In genomic region chr17:35242158-35242804, GRCh38 we compare ENCODE assay signal across 8 cellular contexts. TPM values are rescaled to one million over a fixed set of nuclear protein-coding genes. Genes with fewer than 3 reads are reported as not detected.
DNase-seq lines count a peak whose midpoint lies in the region; ATAC-seq, FAIRE-seq and TF ChIP-seq lines count a peak whose summit lies in the region.

No MANE protein-coding gene starts in this region.

- FAIRE-seq in RCC 7860 (lab: Jason Lieb, UNC): no peak

- H3K79me2 ChIP-seq in parathyroid adenoma: peaks cover 6% of the 10 kb centered on the region

- H3K36me3 Mint-ChIP-seq in glutamatergic neuron (ENCODE audit: unreplicated experiment): no peaks in the 10 kb centered on the region
- peaks cover 7% of the 10 kb centered on the region for H3K36me3 Mint-ChIP-seq in type B pancreatic cell

- TF ChIP-seq CTCF in glutamatergic neuron (IDR thresholded peaks at IDR 0.05; ENCODE audit: partially characterized antibody, unreplicated experiment): peak; percentile 27
- TF ChIP-seq CTCF in parathyroid adenoma (IDR thresholded peaks at IDR 0.05): peak; percentile 40
- peak; percentile 68 for TF ChIP-seq CTCF in type B pancreatic cell (conservative IDR thresholded peaks at IDR 0.05)

- peak; percentile 48 for ATAC-seq in GM21381 (IDR thresholded peaks at IDR 0.05; ENCODE audit: unreplicated experiment)

- peak overlapping the region; percentile 98 for H2AFZ ChIP-seq in parathyroid adenoma

- peak overlapping the region; percentile 91 for H3K9ac ChIP-seq in parathyroid adenoma

- H3K4me2 ChIP-seq in parathyroid adenoma (ENCODE audit: low read length): peak overlapping the region; percentile 95

- H3K27me3 ChIP-seq in parathyroid adenoma (ENCODE audit: control insufficient read depth, insufficient read depth, low read length): no peaks in the 10 kb centered on the region

- peak overlapping the region; percentile 40 for H3K27ac Mint-ChIP-seq in glutamatergic neuron (ENCODE audit: unreplicated experiment)
- H3K27ac Mint-ChIP-seq in type B pancreatic cell: peak overlapping the region; percentile 94

- H3K4me3 Mint-ChIP-seq in glutamatergic neuron (ENCODE audit: unreplicated experiment): peak overlapping the region; percentile 96
- peak overlapping the region; percentile 98 for H3K4me3 Mint-ChIP-seq in type B pancreatic cell

- H3K36me3 ChIP-seq in parathyroid adenoma (ENCODE audit: control insufficient read depth, insufficient read depth, low read length): no peaks in the 10 kb centered on the region

- H3K27me3 Mint-ChIP-seq in glutamatergic neuron (ENCODE audit: unreplicated experiment) (peaks cover 7% of the 10 kb centered on the region), type B pancreatic cell (peaks cover 5% of the 10 kb centered on the region)

- H3K4me1 ChIP-seq in parathyroid adenoma: no peaks in the 10 kb centered on the region

- H3K4me1 Mint-ChIP-seq in glutamatergic neuron (ENCODE audit: low read depth, unreplicated experiment): peaks cover 9% of the 10 kb centered on the region
- H3K4me1 Mint-ChIP-seq in type B pancreatic cell (ENCODE audit: unreplicated experiment): peaks cover 27% of the 10 kb centered on the region

- H3K9me3 Mint-ChIP-seq in glutamatergic neuron (ENCODE audit: unreplicated experiment): no peaks in the 10 kb centered on the region
- no peaks in the 10 kb centered on the region for H3K9me3 Mint-ChIP-seq in type B pancreatic cell

- peak overlapping the region; percentile 97 for H3K27ac ChIP-seq in parathyroid adenoma

- DNase-seq in COR-L47 (lab: John Stamatoyannopoulos, UW): peak; percentile 55
- peak; percentile 49 for DNase-seq in HuH-7 (ENCODE audit: low spot score)
- peak; percentile 41 for DNase-seq in RCC 7860 (ENCODE audit: low spot score)
- peak; percentile 94 for DNase-seq in activated effector memory CD4-positive, alpha-beta T cell treated with anti-CD3 and anti-CD28 coated beads, Interleukin-2, amount 50 U/mL, for 16 hours
- peak; percentile 40 for DNase-seq in glutamatergic neuron
- peak; percentile 72 for DNase-seq in type B pancreatic cell (ENCODE audit: extremely low spot score, unreplicated experiment)

- peak overlapping the region; percentile 86 for H3K4me3 ChIP-seq in parathyroid adenoma (ENCODE audit: low read depth, low read length)

- no peaks in the 10 kb centered on the region for H3K9me3 ChIP-seq in parathyroid adenoma (ENCODE audit: control insufficient read depth, low read length)

RNA-seq across cellular contexts. Expression of gene SLFN5, which starts 0.6 kb away (rescaled TPM):
- 16.8 TPM for total RNA-seq in glutamatergic neuron (ENCODE audit: unreplicated experiment)
- total RNA-seq in type B pancreatic cell (ENCODE audit: low replicate concordance): 21.7 and 42.1 TPM in 2 replicates

RNA-seq across cellular contexts. Expression of gene SLC35G3, which starts 48.1 kb away (rescaled TPM):
- total RNA-seq in glutamatergic neuron (ENCODE audit: unreplicated experiment) (not detected), type B pancreatic cell (ENCODE audit: low replicate concordance) (not detected in 2 replicates)

Comparison
In these comparisons a context has a peak if more than half of its experiments do, and no peak if none do; other contexts are left out.
1. Peak in every context shown above with its lines: DNase-seq, ATAC-seq, H3K4me3 ChIP-seq and H3K27ac ChIP-seq.
2. DNase-seq: peak in every context shown above with its lines; median percentile 94 in activated effector memory CD4-positive, alpha-beta T cell treated with anti-CD3 and anti-CD28 coated beads, Interleukin-2, amount 50 U/mL, for 16 hours; 72 in type B pancreatic cell; 55 in COR-L47; 49 in HuH-7; 41 in RCC 7860; 40 in glutamatergic neuron.